17 cellular contexts compared by ENCODE assay signal in genomic region chr15:42879390-42879912, GRCh38. TPM values are rescaled to one million over a fixed set of nuclear protein-coding genes. Genes with fewer than 3 reads are reported as not detected.
DNase-seq lines count a peak whose midpoint lies in the region; ATAC-seq and TF ChIP-seq lines count a peak whose summit lies in the region.
"Had no signal": no experiment of that assay in that cellular context is flagged by ENCODE, and none has a peak within 500 bp of the region (broad histone marks: within the 10 kb centered on the region; RNA-seq: fewer than 3 reads in every experiment).

No MANE protein-coding gene starts in this region.

- no peak overlapping the region for H3K27ac ChIP-seq in PC-3 (ENCODE audit: low read length)
- H3K27ac ChIP-seq: C4-2B, PC-9 had no signal

- no peak overlapping the region for H3K9ac ChIP-seq in PC-3 (ENCODE audit: low read length)

- POLR2A ChIA-PET in PC-3 (lab: Charles Lee; ENCODE audit: unreplicated experiment): no interaction called here

- no peak overlapping the region for H2AFZ ChIP-seq in PC-3 (ENCODE audit: low read length)
- H2AFZ ChIP-seq: PC-9 had no signal

- H3K9me3 ChIP-seq in PC-3 (ENCODE audit: low read length): no peaks in the 10 kb centered on the region

- no peaks in the 10 kb centered on the region for H3K4me1 ChIP-seq in PC-3 (ENCODE audit: insufficient read depth, low read length)
- H3K4me1 ChIP-seq: Caco-2 had no signal

- H3K9me3 Mint-ChIP-seq in nephron progenitor cell (peaks cover 13% of the 10 kb centered on the region), endothelial cell (ENCODE audit: unreplicated experiment) (no peaks in the 10 kb centered on the region), osteocyte (ENCODE audit: unreplicated experiment) (peaks cover 3% of the 10 kb centered on the region)

- no peaks in the 10 kb centered on the region for H3K79me2 ChIP-seq in PC-3 (ENCODE audit: low read length)

- CTCF ChIA-PET in PC-3 (lab: Charles Lee): no interaction called here

- no peaks in the 10 kb centered on the region for H3K9me2 ChIP-seq in PC-3 (replicated peaks; ENCODE audit: low read length)

- no peak overlapping the region for H3K4me3 Mint-ChIP-seq in nephron progenitor cell
- no peak overlapping the region for H3K4me3 Mint-ChIP-seq in endothelial cell (ENCODE audit: unreplicated experiment)
- H3K4me3 Mint-ChIP-seq in osteocyte (ENCODE audit: unreplicated experiment): no peak overlapping the region
- H3K4me3 Mint-ChIP-seq: T-cell had no signal

- peaks cover 24% of the 10 kb centered on the region for H3K36me3 Mint-ChIP-seq in nephron progenitor cell (ENCODE audit: low read depth)
- H3K36me3 Mint-ChIP-seq in endothelial cell (ENCODE audit: low read depth, unreplicated experiment): no peaks in the 10 kb centered on the region
- peaks cover 5% of the 10 kb centered on the region for H3K36me3 Mint-ChIP-seq in osteocyte (ENCODE audit: unreplicated experiment)

- no peak overlapping the region for H3K4me2 ChIP-seq in PC-3 (ENCODE audit: low read length)
- H3K4me2 ChIP-seq: PC-9 had no signal

- no peaks in the 10 kb centered on the region for H4K20me1 ChIP-seq in PC-3 (ENCODE audit: low read length)

- no TSS peak for BruUV-seq in PC-3 (replicated peaks; lab: Mats Ljungman, UMichigan)

- DNase-seq in NCI-H2081 (lab: John Stamatoyannopoulos, UW) (peak; percentile 39 to 63), NCI-H2081 treated with DMSO at 0.1 percent for 48 hours (lab: John Stamatoyannopoulos, UW) (no peak), LNCaP clone FGC (ENCODE audit: low read depth) (peak; percentile 54), PC-3 (no peak), nephron progenitor cell (no peak), endothelial cell (ENCODE audit: low spot score) (no peak), osteocyte (ENCODE audit: extremely low spot score, unreplicated experiment) (no peak), foreskin melanocyte (no peak)
- DNase-seq: Caco-2, GDM1, MM.1S, NCI-H1417 treated with DMSO at 0.1 percent for 48 hours, NCI-H2171, NCI-H524 treated with DMSO at 0.1 percent for 48 hours, PC-9, T-cell had no signal

- no peaks in the 10 kb centered on the region for H3K27me3 ChIP-seq in PC-3 (ENCODE audit: low read length)

- intact Hi-C loops in PC-3 (cut with micrococcal nuclease): no loop called here

- H3K27me3 Mint-ChIP-seq in nephron progenitor cell (ENCODE audit: low read depth, poor library complexity): no peaks in the 10 kb centered on the region
- no peaks in the 10 kb centered on the region for H3K27me3 Mint-ChIP-seq in endothelial cell (ENCODE audit: unreplicated experiment)
- H3K27me3 Mint-ChIP-seq in osteocyte (ENCODE audit: unreplicated experiment): no peaks in the 10 kb centered on the region
- H3K27me3 Mint-ChIP-seq: T-cell had no signal

- H3F3A ChIP-seq in PC-3 (ENCODE audit: low read length, unreplicated experiment): no peaks in the 10 kb centered on the region

- peaks cover 5% of the 10 kb centered on the region for H3K4me1 Mint-ChIP-seq in nephron progenitor cell
- H3K4me1 Mint-ChIP-seq in endothelial cell (ENCODE audit: unreplicated experiment): peaks cover 3% of the 10 kb centered on the region
- no peaks in the 10 kb centered on the region for H3K4me1 Mint-ChIP-seq in osteocyte (ENCODE audit: unreplicated experiment)

- ATAC-seq in PC-3: peak; percentile 29; the same call in 1 of the 2 replicates
- ATAC-seq: T-cell had no signal

- no peaks in the 10 kb centered on the region for H3K36me3 ChIP-seq in PC-3 (ENCODE audit: low read depth, low read length)

- no peak overlapping the region for H3K4me3 ChIP-seq in LNCaP clone FGC (ENCODE audit: low read depth, low read length)
- no peak overlapping the region for H3K4me3 ChIP-seq in PC-3 (ENCODE audit: low read length)
- H3K4me3 ChIP-seq: PC-9 had no signal

- TF ChIP-seq CTCF in LNCaP clone FGC (IDR thresholded peaks at IDR 0.05; ENCODE audit: control insufficient read depth, extremely low read depth, insufficient read depth) (no peak), PC-3 (conservative IDR thresholded peaks at IDR 0.05; ENCODE audit: low read depth, low read length) (no peak), nephron progenitor cell (IDR thresholded peaks at IDR 0.05) (no peak), endothelial cell (IDR thresholded peaks at IDR 0.05; ENCODE audit: unreplicated experiment) (no peak), osteocyte (IDR thresholded peaks at IDR 0.05) (no peak)

- H3K27ac Mint-ChIP-seq in nephron progenitor cell: peak overlapping the region; percentile 42
- no peak overlapping the region for H3K27ac Mint-ChIP-seq in endothelial cell (ENCODE audit: unreplicated experiment)
- H3K27ac Mint-ChIP-seq in osteocyte (ENCODE audit: unreplicated experiment): no peak overlapping the region
- H3K27ac Mint-ChIP-seq: T-cell had no signal

RNA-seq across cellular contexts. Expression of gene TTBK2, which starts 41.1 kb away (rescaled TPM):
- 3.5 and 6.0 TPM in 2 replicates for total RNA-seq in PC-3 (2014; rRNA removed)
- total RNA-seq in endothelial cell (ENCODE audit: unreplicated experiment): 14.1 TPM
- 23.6 and 25.0 TPM in 2 replicates for total RNA-seq in osteocyte

Comparison
In these comparisons a context has a peak if more than half of its experiments do, and no peak if none do; other contexts are left out.
1. DNase-seq: peak in NCI-H2081 (2 of 2) and LNCaP clone FGC (single experiment); none in NCI-H2081 treated with DMSO at 0.1 percent for 48 hours (single experiment), PC-3 (single experiment), nephron progenitor cell (single experiment), endothelial cell (single experiment), osteocyte (single experiment) and foreskin melanocyte (single experiment).